ENCODE assay signal across 1 cellular context in genomic region chr17:82458885-82459424, GRCh38.
TF ChIP-seq lines count a peak whose summit lies in the region.

No MANE protein-coding gene starts in this region.

TF ChIP-seq in HepG2, 621 proteins besides CTCF, POLR2A, EP300 and RAD21 (continued from another document and continues in another):
- TF ChIP-seq, protein P1, sequence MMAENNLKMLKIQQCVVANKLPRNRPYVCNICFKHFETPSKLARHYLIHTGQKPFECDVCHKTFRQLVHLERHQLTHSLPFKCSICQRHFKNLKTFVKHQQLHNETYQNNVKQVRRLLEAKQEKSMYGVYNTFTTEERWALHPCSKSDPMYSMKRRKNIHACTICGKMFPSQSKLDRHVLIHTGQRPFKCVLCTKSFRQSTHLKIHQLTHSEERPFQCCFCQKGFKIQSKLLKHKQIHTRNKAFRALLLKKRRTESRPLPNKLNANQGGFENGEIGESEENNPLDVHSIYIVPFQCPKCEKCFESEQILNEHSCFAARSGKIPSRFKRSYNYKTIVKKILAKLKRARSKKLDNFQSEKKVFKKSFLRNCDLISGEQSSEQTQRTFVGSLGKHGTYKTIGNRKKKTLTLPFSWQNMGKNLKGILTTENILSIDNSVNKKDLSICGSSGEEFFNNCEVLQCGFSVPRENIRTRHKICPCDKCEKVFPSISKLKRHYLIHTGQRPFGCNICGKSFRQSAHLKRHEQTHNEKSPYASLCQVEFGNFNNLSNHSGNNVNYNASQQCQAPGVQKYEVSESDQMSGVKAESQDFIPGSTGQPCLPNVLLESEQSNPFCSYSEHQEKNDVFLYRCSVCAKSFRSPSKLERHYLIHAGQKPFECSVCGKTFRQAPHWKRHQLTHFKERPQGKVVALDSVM (CRISPR knock-in tag; IDR thresholded peaks at IDR 0.05), result no peak
- TF ChIP-seq DNMT3B (CRISPR knock-in tag; conservative IDR thresholded peaks at IDR 0.05) (no peak), TRIM24 (CRISPR knock-in tag; IDR thresholded peaks at IDR 0.05) (no peak), KAT2B (IDR thresholded peaks at IDR 0.05; ENCODE audit: borderline replicate concordance, low read depth, low read length) (no peak), IRF2 (CRISPR knock-in tag; IDR thresholded peaks at IDR 0.05) (no peak), ZNF746 (CRISPR knock-in tag; IDR thresholded peaks at IDR 0.05) (0 out of 2 replicates have a peak, but pooled peaks have one; percentile 59), ZNF354B (CRISPR knock-in tag; IDR thresholded peaks at IDR 0.05) (no peak), ZBTB46 (CRISPR knock-in tag; IDR thresholded peaks at IDR 0.05; ENCODE audit: borderline replicate concordance) (no peak), SIN3B (IDR thresholded peaks at IDR 0.05; ENCODE audit: low read length) (no peak), SRSF4 (IDR thresholded peaks at IDR 0.05; ENCODE audit: low read depth, low read length, poor library complexity, severe bottlenecking) (no peak), ZNF343 (CRISPR knock-in tag; IDR thresholded peaks at IDR 0.05) (no peak), ZNF589 (CRISPR knock-in tag; conservative IDR thresholded peaks at IDR 0.05) (no peak), SETDB1 (CRISPR knock-in tag; IDR thresholded peaks at IDR 0.05; ENCODE audit: borderline replicate concordance) (no peak), TAF1 (CRISPR knock-in tag; IDR thresholded peaks at IDR 0.05) (no peak), ZNF652 (CRISPR knock-in tag; IDR thresholded peaks at IDR 0.05; ENCODE audit: borderline replicate concordance, low read depth) (no peak), ZNF251 (CRISPR knock-in tag; IDR thresholded peaks at IDR 0.05) (no peak), ZFP1 (CRISPR knock-in tag; IDR thresholded peaks at IDR 0.05) (no peak), JUN (CRISPR knock-in tag; IDR thresholded peaks at IDR 0.05) (no peak), ELF1 (CRISPR knock-in tag; IDR thresholded peaks at IDR 0.05) (peak; percentile 59; the same call in 1 of the 2 replicates), TOPORS (CRISPR knock-in tag; IDR thresholded peaks at IDR 0.05) (no peak), EEA1 (CRISPR knock-in tag; IDR thresholded peaks at IDR 0.05; ENCODE audit: borderline replicate concordance) (peak; percentile 89), ZNF232 (CRISPR knock-in tag; IDR thresholded peaks at IDR 0.05; ENCODE audit: borderline replicate concordance) (no peak), EZH2 (conservative IDR thresholded peaks at IDR 0.05; ENCODE audit: low read depth, low read length) (no peak), ZNF720 (CRISPR knock-in tag; IDR thresholded peaks at IDR 0.05) (no peak), ZNF724P (CRISPR knock-in tag; IDR thresholded peaks at IDR 0.05; ENCODE audit: borderline replicate concordance) (peak; percentile 78; the same call in 1 of the 2 replicates), DRAP1 (CRISPR knock-in tag; IDR thresholded peaks at IDR 0.05) (no peak), SMARCC2 (IDR thresholded peaks at IDR 0.05) (no peak), ZBTB7B (CRISPR knock-in tag; IDR thresholded peaks at IDR 0.05) (no peak), SRY (CRISPR knock-in tag; IDR thresholded peaks at IDR 0.05) (0 out of 2 replicates have a peak, but pooled peaks have one; percentile 27), GABPA (IDR thresholded peaks at IDR 0.05; ENCODE audit: low read depth, low read length) (no peak), GABPA (CRISPR knock-in tag; IDR thresholded peaks at IDR 0.05; ENCODE audit: low read depth) (no peak), ZNF160 (CRISPR knock-in tag; IDR thresholded peaks at IDR 0.05) (no peak), ZNF143 (CRISPR knock-in tag; IDR thresholded peaks at IDR 0.05) (no peak), MBD4 (IDR thresholded peaks at IDR 0.05; ENCODE audit: borderline replicate concordance, low read length) (no peak), MNT (IDR thresholded peaks at IDR 0.05) (no peak), ZNF446 (CRISPR knock-in tag; IDR thresholded peaks at IDR 0.05) (peak; percentile 27; the same call in 1 of the 2 replicates), NFE2L2 (IDR thresholded peaks at IDR 0.05; ENCODE audit: low read length) (no peak), ZIK1 (CRISPR knock-in tag; IDR thresholded peaks at IDR 0.05; ENCODE audit: borderline replicate concordance, low read depth) (no peak; the same call in 1 of the 2 replicates), NBN (conservative IDR thresholded peaks at IDR 0.05) (no peak), RORA (CRISPR knock-in tag; IDR thresholded peaks at IDR 0.05) (no peak), ERF (CRISPR knock-in tag; IDR thresholded peaks at IDR 0.05) (no peak), ZNF224 (CRISPR knock-in tag; IDR thresholded peaks at IDR 0.05) (no peak), SATB2 (CRISPR knock-in tag; IDR thresholded peaks at IDR 0.05) (0 out of 2 replicates have a peak, but pooled peaks have one; percentile 74), CHD4 (IDR thresholded peaks at IDR 0.05; ENCODE audit: borderline replicate concordance, low read length) (0 out of 2 replicates have a peak, but pooled peaks have one; percentile 42), PHF8 (CRISPR knock-in tag; IDR thresholded peaks at IDR 0.05) (no peak), CBFB (CRISPR knock-in tag; IDR thresholded peaks at IDR 0.05) (0 out of 2 replicates have a peak, but pooled peaks have one; percentile 8), THAP9 (CRISPR knock-in tag; IDR thresholded peaks at IDR 0.05; ENCODE audit: borderline replicate concordance) (no peak), HOXA7 (CRISPR knock-in tag; IDR thresholded peaks at IDR 0.05) (no peak), ZNF552 (CRISPR knock-in tag; IDR thresholded peaks at IDR 0.05; ENCODE audit: borderline replicate concordance) (peak; percentile 12; the same call in 1 of the 2 replicates), CREBL2 (CRISPR knock-in tag; IDR thresholded peaks at IDR 0.05; ENCODE audit: borderline replicate concordance) (0 out of 2 replicates have a peak, but pooled peaks have one; percentile 13), HMG20B (CRISPR knock-in tag; conservative IDR thresholded peaks at IDR 0.05) (no peak), ZNF839 (CRISPR knock-in tag; IDR thresholded peaks at IDR 0.05; ENCODE audit: borderline replicate concordance) (no peak), FOSL1 (CRISPR knock-in tag; IDR thresholded peaks at IDR 0.05; ENCODE audit: borderline replicate concordance) (no peak), ZNF546 (CRISPR knock-in tag; conservative IDR thresholded peaks at IDR 0.05) (0 out of 2 replicates have a peak, but pooled peaks have one; percentile 93)
- TF ChIP-seq, protein P2, sequence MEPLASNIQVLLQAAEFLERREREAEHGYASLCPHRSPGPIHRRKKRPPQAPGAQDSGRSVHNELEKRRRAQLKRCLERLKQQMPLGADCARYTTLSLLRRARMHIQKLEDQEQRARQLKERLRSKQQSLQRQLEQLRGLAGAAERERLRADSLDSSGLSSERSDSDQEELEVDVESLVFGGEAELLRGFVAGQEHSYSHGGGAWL (CRISPR knock-in tag; IDR thresholded peaks at IDR 0.05), result peak; percentile 6; the same call in 1 of the 2 replicates
- TF ChIP-seq, protein P3, sequence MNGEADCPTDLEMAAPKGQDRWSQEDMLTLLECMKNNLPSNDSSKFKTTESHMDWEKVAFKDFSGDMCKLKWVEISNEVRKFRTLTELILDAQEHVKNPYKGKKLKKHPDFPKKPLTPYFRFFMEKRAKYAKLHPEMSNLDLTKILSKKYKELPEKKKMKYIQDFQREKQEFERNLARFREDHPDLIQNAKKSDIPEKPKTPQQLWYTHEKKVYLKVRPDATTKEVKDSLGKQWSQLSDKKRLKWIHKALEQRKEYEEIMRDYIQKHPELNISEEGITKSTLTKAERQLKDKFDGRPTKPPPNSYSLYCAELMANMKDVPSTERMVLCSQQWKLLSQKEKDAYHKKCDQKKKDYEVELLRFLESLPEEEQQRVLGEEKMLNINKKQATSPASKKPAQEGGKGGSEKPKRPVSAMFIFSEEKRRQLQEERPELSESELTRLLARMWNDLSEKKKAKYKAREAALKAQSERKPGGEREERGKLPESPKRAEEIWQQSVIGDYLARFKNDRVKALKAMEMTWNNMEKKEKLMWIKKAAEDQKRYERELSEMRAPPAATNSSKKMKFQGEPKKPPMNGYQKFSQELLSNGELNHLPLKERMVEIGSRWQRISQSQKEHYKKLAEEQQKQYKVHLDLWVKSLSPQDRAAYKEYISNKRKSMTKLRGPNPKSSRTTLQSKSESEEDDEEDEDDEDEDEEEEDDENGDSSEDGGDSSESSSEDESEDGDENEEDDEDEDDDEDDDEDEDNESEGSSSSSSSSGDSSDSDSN (CRISPR knock-in tag; IDR thresholded peaks at IDR 0.05), result peak; percentile 3; the same call in 1 of the 2 replicates
- TF ChIP-seq, protein P4, sequence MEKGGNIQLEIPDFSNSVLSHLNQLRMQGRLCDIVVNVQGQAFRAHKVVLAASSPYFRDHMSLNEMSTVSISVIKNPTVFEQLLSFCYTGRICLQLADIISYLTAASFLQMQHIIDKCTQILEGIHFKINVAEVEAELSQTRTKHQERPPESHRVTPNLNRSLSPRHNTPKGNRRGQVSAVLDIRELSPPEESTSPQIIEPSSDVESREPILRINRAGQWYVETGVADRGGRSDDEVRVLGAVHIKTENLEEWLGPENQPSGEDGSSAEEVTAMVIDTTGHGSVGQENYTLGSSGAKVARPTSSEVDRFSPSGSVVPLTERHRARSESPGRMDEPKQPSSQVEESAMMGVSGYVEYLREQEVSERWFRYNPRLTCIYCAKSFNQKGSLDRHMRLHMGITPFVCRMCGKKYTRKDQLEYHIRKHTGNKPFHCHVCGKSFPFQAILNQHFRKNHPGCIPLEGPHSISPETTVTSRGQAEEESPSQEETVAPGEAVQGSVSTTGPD (CRISPR knock-in tag; IDR thresholded peaks at IDR 0.05), result no peak
- TF ChIP-seq, protein P5, sequence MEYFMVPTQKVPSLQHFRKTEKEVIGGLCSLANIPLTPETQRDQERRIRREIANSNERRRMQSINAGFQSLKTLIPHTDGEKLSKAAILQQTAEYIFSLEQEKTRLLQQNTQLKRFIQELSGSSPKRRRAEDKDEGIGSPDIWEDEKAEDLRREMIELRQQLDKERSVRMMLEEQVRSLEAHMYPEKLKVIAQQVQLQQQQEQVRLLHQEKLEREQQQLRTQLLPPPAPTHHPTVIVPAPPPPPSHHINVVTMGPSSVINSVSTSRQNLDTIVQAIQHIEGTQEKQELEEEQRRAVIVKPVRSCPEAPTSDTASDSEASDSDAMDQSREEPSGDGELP (IDR thresholded peaks at IDR 0.05; ENCODE audit: borderline replicate concordance, low read depth), result 0 out of 2 replicates have a peak, but pooled peaks have one; percentile 38
- TF ChIP-seq, protein P6, sequence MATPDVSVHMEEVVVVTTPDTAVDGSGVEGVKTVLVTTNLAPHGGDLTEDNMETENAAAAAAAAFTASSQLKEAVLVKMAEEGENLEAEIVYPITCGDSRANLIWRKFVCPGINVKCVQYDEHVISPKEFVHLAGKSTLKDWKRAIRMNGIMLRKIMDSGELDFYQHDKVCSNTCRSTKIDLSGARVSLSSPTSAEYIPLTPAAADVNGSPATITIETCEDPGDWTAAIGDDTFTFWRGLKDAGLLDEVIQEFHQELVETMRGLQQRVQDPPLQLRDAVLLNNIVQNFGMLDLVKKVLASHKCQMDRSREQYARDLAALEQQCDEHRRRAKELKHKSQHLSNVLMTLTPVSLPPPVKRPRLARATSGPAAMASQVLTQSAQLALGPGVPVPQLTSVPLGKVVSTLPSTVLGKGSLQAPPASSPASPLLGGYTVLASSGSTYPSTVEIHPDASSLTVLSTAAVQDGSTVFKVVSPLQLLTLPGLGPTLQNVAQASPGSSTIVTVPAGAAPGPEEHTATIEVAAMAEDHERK (CRISPR knock-in tag; IDR thresholded peaks at IDR 0.05; ENCODE audit: low read depth), result no peak
